In the genomic region with DNA sequence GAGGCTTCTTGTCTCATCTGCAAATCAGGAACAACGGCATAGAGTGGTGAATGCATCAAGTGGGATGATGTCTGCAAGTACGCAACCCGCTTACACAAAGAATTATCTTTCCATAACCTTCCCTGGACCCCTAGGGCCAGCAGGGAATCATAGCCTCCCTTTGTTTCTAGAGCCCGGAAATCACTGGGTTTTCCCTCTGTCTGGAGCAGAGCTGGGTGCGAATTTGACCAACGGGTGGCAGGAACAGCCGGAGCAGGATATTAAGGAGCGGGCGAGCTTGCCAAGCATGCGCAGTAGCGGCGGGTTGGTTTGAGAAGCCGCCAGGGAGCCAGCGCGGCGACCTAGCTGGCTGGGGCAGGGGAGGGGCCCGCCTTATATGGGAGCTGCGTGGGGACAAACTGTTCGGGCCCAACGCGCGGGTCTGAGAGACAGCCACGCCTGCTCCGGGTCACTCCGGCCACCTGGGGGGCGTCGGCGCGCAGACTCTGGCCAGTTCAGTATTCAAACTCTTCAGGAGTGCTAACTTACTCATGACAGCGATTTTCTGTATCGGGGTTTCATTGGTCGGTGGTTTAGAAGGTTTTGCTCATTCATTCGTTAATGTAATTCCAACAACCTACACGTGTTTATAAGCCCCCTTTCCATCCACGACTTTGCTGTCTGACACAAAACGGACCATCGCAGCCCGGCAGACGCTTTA, we compare ENCODE assay signal across 8 cellular contexts. TPM values are rescaled to one million over a fixed set of nuclear protein-coding genes. Genes with fewer than 3 reads are reported as not detected.
A peak's percentile ranks its signal among the peaks of the same experiment; 100 is the strongest.
DNase-seq lines count a peak whose midpoint lies in the region; ATAC-seq and TF ChIP-seq lines count a peak whose summit lies in the region.

No MANE protein-coding gene starts in this region.

- peak; percentile 73 for ATAC-seq in GM19324 (IDR thresholded peaks at IDR 0.05; ENCODE audit: low FRiP score, unreplicated experiment)
- peak; percentile 61 for ATAC-seq in HG03460 (IDR thresholded peaks at IDR 0.05; ENCODE audit: unreplicated experiment)
- ATAC-seq in PC-3, result peak; percentile 60
- peak; percentile 68 to 71 for ATAC-seq in naive B cell (ENCODE audit: low read depth in 2 of 2)

- H3K4me2 ChIP-seq in BLaER1 (peak overlapping the region; percentile 96), PC-3 (ENCODE audit: low read length) (peak overlapping the region; percentile 99), fibroblast of lung (ENCODE audit: extremely low read depth, insufficient read depth, low read length) (peak overlapping the region; percentile 82)

- no TSS peak for BruUV-seq in PC-3 (replicated peaks; lab: Mats Ljungman, UMichigan)

- no peaks in the 10 kb centered on the region for H3K27me3 Mint-ChIP-seq in naive B cell

- H3K9me3 ChIP-seq in BLaER1 (no peaks in the 10 kb centered on the region), PC-3 (ENCODE audit: low read length) (no peaks in the 10 kb centered on the region), fibroblast of lung (ENCODE audit: control insufficient read depth, insufficient read depth, low read depth, low read length) (no peaks in the 10 kb centered on the region)

- H3K4me3 Mint-ChIP-seq in naive B cell, result peak overlapping the region; percentile 87 to 95 (median 94)

- no peaks in the 10 kb centered on the region for H3K36me3 Mint-ChIP-seq in naive B cell

- peak overlapping the region in 5 of 6 donors; percentile 51 to 88 (median 70) for H3K27ac Mint-ChIP-seq in naive B cell

- H3K9ac ChIP-seq in BLaER1 (peak overlapping the region; percentile 75), PC-3 (ENCODE audit: low read length) (peak overlapping the region; percentile 64), fibroblast of lung (ENCODE audit: insufficient read depth, low read length) (peak overlapping the region; percentile 45)

- H4K20me1 ChIP-seq in BLaER1 (no peaks in the 10 kb centered on the region), PC-3 (ENCODE audit: low read length) (no peaks in the 10 kb centered on the region), fibroblast of lung (ENCODE audit: control insufficient read depth, extremely low read depth, insufficient read depth, low read length) (no peaks in the 10 kb centered on the region)

- peaks cover 29% of the 10 kb centered on the region for H3K79me2 ChIP-seq in PC-3 (ENCODE audit: low read length)
- no peaks in the 10 kb centered on the region for H3K79me2 ChIP-seq in fibroblast of lung (ENCODE audit: control insufficient read depth, insufficient read depth, low read length)

- TF ChIP-seq CTCF in PC-3 (conservative IDR thresholded peaks at IDR 0.05; ENCODE audit: low read depth, low read length), result no peak
- TF ChIP-seq CTCF in fibroblast of lung (conservative IDR thresholded peaks at IDR 0.05 in 1 of 2, IDR thresholded peaks at IDR 0.05 in 1 of 2; ENCODE audit: low read depth in 1 of 2, low read length in 2 of 2), result no peak

- intact Hi-C loops in PC-3 (cut with micrococcal nuclease), result loop anchor here (10.0 kb wide), 2 partner anchors 160 to 190 kb away; a partner anchor contains a TSS

- H3F3A ChIP-seq in PC-3 (ENCODE audit: low read length, unreplicated experiment), result no peaks in the 10 kb centered on the region

- CTCF ChIA-PET in PC-3 (lab: Charles Lee), result no interaction called here

- peak; percentile 91 for DNase-seq in PC-3
- peak; percentile 69 for DNase-seq in activated T-helper 1 cell treated with Interleukin-2 at 50 U/mL for 16 hours (ENCODE audit: low read depth)
- DNase-seq in fibroblast of lung (ENCODE audit: low read depth in 2 of 2), result peak; percentile 64 to 82
- DNase-seq in naive B cell, result peak; percentile 68
- peak; percentile 59 for DNase-seq in stimulated activated CD8-positive, alpha-beta memory T cell treated with anti-CD3 and anti-CD28 coated beads, Interleukin-7, amount 100 ng/mL, for 24 hours (ENCODE audit: low read depth)

- H3K27ac ChIP-seq in BLaER1, result peak overlapping the region; percentile 24; the same call in 1 of the 2 replicates
- H3K27ac ChIP-seq in PC-3 (ENCODE audit: low read length), result peak overlapping the region; percentile 4; the same call in 1 of the 2 replicates
- peak overlapping the region; percentile 19 for H3K27ac ChIP-seq in fibroblast of lung (ENCODE audit: insufficient read depth, low read length)

- peaks cover 30 to 54% (median 53%) of the 10 kb centered on the region in 3 donors for H3K4me1 Mint-ChIP-seq in naive B cell

- H3K36me3 ChIP-seq in BLaER1 (no peaks in the 10 kb centered on the region), PC-3 (ENCODE audit: low read depth, low read length) (no peaks in the 10 kb centered on the region), fibroblast of lung (ENCODE audit: control insufficient read depth, insufficient read depth, low read length) (no peaks in the 10 kb centered on the region)

- peaks cover 52% of the 10 kb centered on the region for H3K4me1 ChIP-seq in BLaER1
- H3K4me1 ChIP-seq in PC-3 (ENCODE audit: insufficient read depth, low read length), result peaks cover 30% of the 10 kb centered on the region
- H3K4me1 ChIP-seq in fibroblast of lung (ENCODE audit: control insufficient read depth, extremely low read depth, insufficient read depth, low read length), result no peaks in the 10 kb centered on the region

- H3K4me3 ChIP-seq in BLaER1 (peak overlapping the region; percentile 92), PC-3 (ENCODE audit: low read length) (peak overlapping the region; percentile 73), fibroblast of lung (replicated peaks in 1 of 4; ENCODE audit: control extremely low read depth in 1 of 4, insufficient read depth in 1 of 4, low read depth in 3 of 4, low read length in 4 of 4) (peak overlapping the region; percentile 41 to 63 (median 49))

- H2AFZ ChIP-seq in PC-3 (ENCODE audit: low read length), result peak overlapping the region; percentile 95
- peak overlapping the region; percentile 87 for H2AFZ ChIP-seq in fibroblast of lung (ENCODE audit: low read length)

- no peaks in the 10 kb centered on the region; the same call in 1 of the 2 replicates for H3K9me2 ChIP-seq in PC-3 (replicated peaks; ENCODE audit: low read length)

- H3K9me3 Mint-ChIP-seq in naive B cell, result no peaks in the 10 kb centered on the region

- POLR2A ChIA-PET in PC-3 (lab: Charles Lee; ENCODE audit: unreplicated experiment), result no interaction called here

- H3K27me3 ChIP-seq in BLaER1 (no peaks in the 10 kb centered on the region), PC-3 (ENCODE audit: low read length) (no peaks in the 10 kb centered on the region), fibroblast of lung (ENCODE audit: control insufficient read depth, insufficient read depth, low read length) (no peaks in the 10 kb centered on the region)

RNA-seq across cellular contexts. Expression of a gene that starts 1.6 kb away (rescaled TPM):
- 11.1 and 12.7 TPM in 2 replicates for total RNA-seq in PC-3 (2014; rRNA removed)
- 9.8 and 17.3 TPM in 2 replicates for total RNA-seq in fibroblast of lung
- polyA plus RNA-seq in fibroblast of lung, result 7.7 and 8.9 TPM in 2 replicates
- 5.4 and 6.7 TPM in 2 replicates for polyA plus RNA-seq in fibroblast of lung (2012)
- 2.4 TPM in 2 replicates for polyA minus RNA-seq in fibroblast of lung (ENCODE audit: low replicate concordance)
- 1 to 10 TPM; 3.2 to 7.1 (median 5.1) TPM for polyA plus RNA-seq in naive B cell (ENCODE audit: low read depth in 6 of 6)

Comparison
In these comparisons a context has a peak if more than half of its experiments do, and no peak if none do; other contexts are left out.
1. Peak in every context shown above with its lines: DNase-seq, ATAC-seq, H3K4me3 ChIP-seq and H3K27ac ChIP-seq.